ENCODE assay signal across 9 cellular contexts in genomic region chr16:30354423-30355143, GRCh38. TPM values are rescaled to one million over a fixed set of nuclear protein-coding genes. Genes with fewer than 3 reads are reported as not detected.
DNase-seq lines count a peak whose midpoint lies in the region; ATAC-seq, FAIRE-seq and TF ChIP-seq lines count a peak whose summit lies in the region.
"Had no signal": no experiment of that assay in that cellular context is flagged by ENCODE, and none has a peak within 500 bp of the region (broad histone marks: within the 10 kb centered on the region; RNA-seq: fewer than 3 reads in every experiment).

No MANE protein-coding gene starts in this region.

- ATAC-seq in CD4-positive, alpha-beta T cell (ENCODE audit: poor library complexity), result peak; percentile 35
- ATAC-seq in GM23338 (peak; percentile 61), T-cell (replicated peaks in 1 of 4) (peak; percentile 26 to 47 (median 39)), pancreas (peak; percentile 11 to 28 (median 27))

- no peaks in the 10 kb centered on the region for H3K27me3 Mint-ChIP-seq in CD4-positive, alpha-beta T cell
- H3K27me3 Mint-ChIP-seq in GM23338 (ENCODE audit: insufficient read depth, low read depth, poor library complexity), result peaks cover 21% of the 10 kb centered on the region
- H3K27me3 Mint-ChIP-seq in T-cell, result no peaks in the 10 kb centered on the region

- H3K4me3 Mint-ChIP-seq in CD4-positive, alpha-beta T cell, result peak overlapping the region; percentile 91
- H3K4me3 Mint-ChIP-seq in GM23338 (peak overlapping the region; percentile 96), T-cell (peak overlapping the region; percentile 92 to 94 (median 93))

- no peaks in the 10 kb centered on the region for H3K9me3 ChIP-seq in CD4-positive, alpha-beta T cell (ENCODE audit: control insufficient read depth, low read length)
- H3K9me3 ChIP-seq in pancreas, result no peaks in the 10 kb centered on the region

- peaks cover 16% of the 10 kb centered on the region for H3K79me2 ChIP-seq in GM23338 (replicated peaks; ENCODE audit: insufficient read depth)

- DNase-seq in CD4-positive, alpha-beta T cell, result peak in 1 of 10 experiments; percentile 18
- DNase-seq in GM23338 (ENCODE audit: low spot score) (peak; percentile 63), T-cell (no peak), fibroblast of the aortic adventitia (ENCODE audit: low read depth) (peak; percentile 19), pancreas (peak in 4 of 6 donors; percentile 33 to 52 (median 40)), GM10266 (ENCODE audit: extremely low spot score) (no peak), NK-92 (lab: John Stamatoyannopoulos, UW; ENCODE audit: unreplicated experiment) (no peak), NCI-H1436 (lab: John Stamatoyannopoulos, UW) (no peak)

- WGBS in pancreas, 2 donors, result 3 to 4% methylated on average over 36 of the region's 36 CpGs

- H3K36me3 Mint-ChIP-seq in CD4-positive, alpha-beta T cell (ENCODE audit: low read depth), result peaks cover 76% of the 10 kb centered on the region
- H3K36me3 Mint-ChIP-seq in GM23338 (ENCODE audit: low read depth), result peaks cover 62% of the 10 kb centered on the region
- H3K36me3 Mint-ChIP-seq in T-cell, result peaks cover 9% of the 10 kb centered on the region

- H3K36me3 ChIP-seq in GM23338 (ENCODE audit: insufficient read depth) (peaks cover 7% of the 10 kb centered on the region; the same call in 1 of the 2 replicates), pancreas (peaks cover 0 to 33% (median 16%) of the 10 kb centered on the region in 3 donors)

- peak overlapping the region; percentile 41; the same call in 1 of the 2 replicates for H2AFZ ChIP-seq in GM23338

- peak overlapping the region; percentile 100 for H3K4me2 ChIP-seq in GM23338

- H3F3A ChIP-seq in GM23338 (replicated peaks; ENCODE audit: low read depth), result 0 out of 2 replicates have a peak, but pooled peaks cover 12% of the 10 kb centered on the region

- peak overlapping the region; percentile 100 for H3K4me3 ChIP-seq in GM23338
- H3K4me3 ChIP-seq in fibroblast of the aortic adventitia (ENCODE audit: low read depth, low read length), result peak overlapping the region; percentile 97
- H3K4me3 ChIP-seq in pancreas, result peak overlapping the region; percentile 70 to 87 (median 76)

- TF ChIP-seq CTCF in CD4-positive, alpha-beta T cell (IDR thresholded peaks at IDR 0.05), result no peak
- TF ChIP-seq CTCF in GM23338 (conservative IDR thresholded peaks at IDR 0.05; ENCODE audit: low read depth in 2 of 2), result no peak
- no peak for TF ChIP-seq CTCF in fibroblast of the aortic adventitia (IDR thresholded peaks at IDR 0.05; ENCODE audit: insufficient read depth, low read length)
- TF ChIP-seq CTCF in pancreas (IDR thresholded peaks at IDR 0.05), result no peak
- no peak for TF ChIP-seq CTCF in GM10266 (IDR thresholded peaks at IDR 0.05; ENCODE audit: control insufficient read depth, insufficient read depth, low read depth, missing control alignments)

- CTCF ChIA-PET in CD4-positive, alpha-beta T cell (lab: Charles Lee), result interaction anchor here (0.6 to 2.1 kb wide), 4 partner anchors 16 to 55 kb away, joined by 3 to 9 read pairs (median 4); partner anchors contain the start of genes TBC1D10B and ZNF771
- CTCF ChIA-PET in T-cell (lab: Charles Lee), result interaction anchor here in 1 of 2 donors (0.8 to 2.7 kb wide), 3 partner anchors 15 to 55 kb away, joined by 3 to 9 read pairs (median 6); partner anchors contain the start of gene TBC1D10B

- no peaks in the 10 kb centered on the region for H3K9me2 ChIP-seq in GM23338 (ENCODE audit: insufficient read depth)

- peak overlapping the region; percentile 92 for H3K27ac ChIP-seq in CD4-positive, alpha-beta T cell (ENCODE audit: low read depth, low read length)
- H3K27ac ChIP-seq in GM23338 (ENCODE audit: low read depth) (peak overlapping the region; percentile 94), pancreas (peak overlapping the region; percentile 88 to 96 (median 94))

- H3K4me1 ChIP-seq in GM23338 (ENCODE audit: insufficient read depth) (peaks cover 3% of the 10 kb centered on the region; the same call in 1 of the 2 replicates), pancreas (peaks cover 9 to 31% (median 23%) of the 10 kb centered on the region in 3 donors)

- intact Hi-C loops in CD4-positive, alpha-beta T cell (cut with DNase I, micrococcal nuclease), result loop anchor here (1.0 to 10.0 kb wide), 6 partner anchors 16 to 203 kb away; partner anchors contain the start of genes TBC1D10B (in 2 of the 2), ZNF771 (in 2 of the 2) and ZNF764 (in 1 of the 2)
- intact Hi-C loops in pancreas (cut with DNase I), result no loop called here

- peak overlapping the region; percentile 89 for H3K27ac Mint-ChIP-seq in CD4-positive, alpha-beta T cell
- H3K27ac Mint-ChIP-seq in GM23338, result peak overlapping the region; percentile 99
- H3K27ac Mint-ChIP-seq in T-cell, result peak overlapping the region; percentile 96 to 97

- no peak for FAIRE-seq in pancreas (lab: Jason Lieb, UNC)

- no peaks in the 10 kb centered on the region for H3K27me3 ChIP-seq in CD4-positive, alpha-beta T cell (ENCODE audit: control insufficient read depth, insufficient read depth, low read length)
- H3K27me3 ChIP-seq in GM23338 (ENCODE audit: insufficient read depth) (no peaks in the 10 kb centered on the region), pancreas (no peaks in the 10 kb centered on the region)

- no peaks in the 10 kb centered on the region for H3K9me3 Mint-ChIP-seq in CD4-positive, alpha-beta T cell
- H3K9me3 Mint-ChIP-seq in GM23338 (peaks cover 4% of the 10 kb centered on the region; the same call in 2 of the 3 replicates), T-cell (no peaks in the 10 kb centered on the region)

- H3K4me1 Mint-ChIP-seq in CD4-positive, alpha-beta T cell (ENCODE audit: low read depth), result peaks cover 32% of the 10 kb centered on the region
- H3K4me1 Mint-ChIP-seq in GM23338 (peaks cover 21% of the 10 kb centered on the region), T-cell (peaks cover 30 to 48% (median 33%) of the 10 kb centered on the region in 3 donors)

- no peaks in the 10 kb centered on the region for H4K20me1 ChIP-seq in GM23338 (replicated peaks; ENCODE audit: insufficient read depth)

- POLR2A ChIA-PET in CD4-positive, alpha-beta T cell (lab: Charles Lee), result interaction anchor here (0.8 to 4.6 kb wide), 10 partner anchors 10 to 289 kb away, joined by 3 to 19 read pairs (median 8); partner anchors contain the start of genes ALDOA, CORO1A, DCTPP1 and SEPTIN1
- POLR2A ChIA-PET in T-cell (lab: Charles Lee), result interaction anchor here in 1 of 2 donors (0.5 to 0.6 kb wide), 2 partner anchors 26 to 594 kb away, joined by 3 read pairs; no protein-coding TSS in a partner anchor

TF ChIP-seq in GM23338, 12 proteins besides CTCF, POLR2A, EP300 and RAD21 (continues in another document):
- no peak for TF ChIP-seq ETS1 (IDR thresholded peaks at IDR 0.05)
- TF ChIP-seq ZNF331 (CRISPR knock-in tag; IDR thresholded peaks at IDR 0.05; ENCODE audit: low read depth), result no peak

RNA-seq across cellular contexts. Expression of gene CD2BP2, which starts 0.5 kb away (rescaled TPM):
- total RNA-seq in CD4-positive, alpha-beta T cell, result 10 to 100 TPM; 39.1 to 41.7 TPM
- 33.9 and 38.7 TPM in 2 replicates for total RNA-seq in GM23338 (2014; rRNA removed; shearing (Covaris generic))
- polyA plus RNA-seq in GM23338 (2016; fragmentation: Nextera tagmentation; extraction: Ambion mirVana) (21.0 and 23.1 TPM in 2 replicates), pancreas (10 to 100 TPM; 29.2 to 34.5 TPM)
- total RNA-seq in T-cell (10 to 100 TPM; 38.9 to 80.3 (median 73.3) TPM), fibroblast of the aortic adventitia (ENCODE audit: low replicate concordance) (25.2 and 37.5 TPM in 2 replicates), pancreas (10 to 100 TPM; 24.8 to 36.5 (median 29.6) TPM)

RNA-seq across cellular contexts. Expression of gene TBC1D10B, which starts 15.7 kb away (rescaled TPM):
- total RNA-seq in CD4-positive, alpha-beta T cell, result 10 to 100 TPM; 12.7 to 14.7 TPM
- 19.6 and 30.8 TPM in 2 replicates for total RNA-seq in GM23338 (2014; rRNA removed; shearing (Covaris generic))
- polyA plus RNA-seq in GM23338 (2016; fragmentation: Nextera tagmentation; extraction: Ambion mirVana) (13.3 TPM in 2 replicates), pancreas (10 to 100 TPM; 26.9 to 28.2 TPM)
- total RNA-seq in T-cell (10 to 100 TPM; 24.0 to 60.1 (median 52.5) TPM), fibroblast of the aortic adventitia (ENCODE audit: low replicate concordance) (26.1 and 38.0 TPM in 2 replicates), pancreas (10 to 100 TPM; 14.5 to 23.3 (median 15.2) TPM)

RNA-seq across cellular contexts. Expression of gene MYL11, which starts 20.0 kb away (rescaled TPM):
- total RNA-seq in CD4-positive, alpha-beta T cell, result 1 to 10 TPM in 1 of 2 experiments, under 1 TPM in 1; 0.95 to 2.4 TPM
- total RNA-seq in GM23338 (2014; rRNA removed; shearing (Covaris generic)), result not detected in 2 replicates
- polyA plus RNA-seq in GM23338 (2016; fragmentation: Nextera tagmentation; extraction: Ambion mirVana) (3.5 and 7.3 TPM in 2 replicates), pancreas (under 1 TPM; 0.30 to 0.31 TPM)
- total RNA-seq in T-cell (1 to 10 TPM in 2 of 5 donors, under 1 TPM in 1, not detected in 2; 0.91 to 1.3 (median 1.1) TPM), fibroblast of the aortic adventitia (ENCODE audit: low replicate concordance) (not detected in 2 replicates), pancreas (under 1 TPM in 3 of 6 donors, not detected in 3; 0.24 to 0.84 (median 0.38) TPM)
- total RNA-seq: M059J had no signal

RNA-seq across cellular contexts. Expression of gene SEPTIN1, which starts 27.8 kb away (rescaled TPM):
- total RNA-seq in CD4-positive, alpha-beta T cell, result 100 to 1,000 TPM; 161 to 163 TPM
- 0.21 and 0.35 TPM in 2 replicates for total RNA-seq in GM23338 (2014; rRNA removed; shearing (Covaris generic))
- polyA plus RNA-seq in GM23338 (2016; fragmentation: Nextera tagmentation; extraction: Ambion mirVana) (3.3 and 3.9 TPM in 2 replicates), pancreas (1 to 10 TPM; 2.1 to 3.3 TPM)
- total RNA-seq in T-cell (100 to 1,000 TPM; 191 to 259 (median 229) TPM), fibroblast of the aortic adventitia (ENCODE audit: low replicate concordance) (0.09 TPM in 1 of 2 replicates, not detected in the other), pancreas (1 to 10 TPM in 5 of 6 donors, under 1 TPM in 1; 0.63 to 1.8 (median 1.2) TPM)

RNA-seq across cellular contexts. Expression of gene ZNF48, which starts 40.6 kb away (rescaled TPM):
- 1 to 10 TPM; 3.4 to 3.5 TPM for total RNA-seq in CD4-positive, alpha-beta T cell
- total RNA-seq in GM23338 (2014; rRNA removed; shearing (Covaris generic)), result 37.9 and 44.3 TPM in 2 replicates
- polyA plus RNA-seq in GM23338 (2016; fragmentation: Nextera tagmentation; extraction: Ambion mirVana) (4.8 and 6.2 TPM in 2 replicates), pancreas (1 to 10 TPM; 3.1 to 5.0 TPM)
- total RNA-seq in T-cell (10 to 100 TPM in 3 of 5 donors, 1 to 10 TPM in 2; 7.3 to 17.5 (median 16.4) TPM), fibroblast of the aortic adventitia (ENCODE audit: low replicate concordance) (2.1 and 5.4 TPM in 2 replicates), pancreas (1 to 10 TPM; 4.0 to 6.5 (median 4.6) TPM)

Comparison
In these comparisons a context has a peak if more than half of its experiments do, and no peak if none do; other contexts are left out.
1. DNase-seq: peak in GM23338 (single experiment), fibroblast of the aortic adventitia (single experiment) and pancreas (4 of 6); none in T-cell (0 of 34), GM10266 (single experiment), NK-92 (single experiment) and NCI-H1436 (single experiment).
2. intact Hi-C loops: an anchor here in CD4-positive, alpha-beta T cell (1.0 to 10.0 kb wide); none called in pancreas.
3. Peak in every context shown above with its lines, with median percentiles within 50 percentile points of each other: ATAC-seq, H3K27ac ChIP-seq, H3K27ac Mint-ChIP-seq, H3K4me3 Mint-ChIP-seq and H3K4me3 ChIP-seq.